ENCODE assay signal across 36 cellular contexts in the genomic region with DNA sequence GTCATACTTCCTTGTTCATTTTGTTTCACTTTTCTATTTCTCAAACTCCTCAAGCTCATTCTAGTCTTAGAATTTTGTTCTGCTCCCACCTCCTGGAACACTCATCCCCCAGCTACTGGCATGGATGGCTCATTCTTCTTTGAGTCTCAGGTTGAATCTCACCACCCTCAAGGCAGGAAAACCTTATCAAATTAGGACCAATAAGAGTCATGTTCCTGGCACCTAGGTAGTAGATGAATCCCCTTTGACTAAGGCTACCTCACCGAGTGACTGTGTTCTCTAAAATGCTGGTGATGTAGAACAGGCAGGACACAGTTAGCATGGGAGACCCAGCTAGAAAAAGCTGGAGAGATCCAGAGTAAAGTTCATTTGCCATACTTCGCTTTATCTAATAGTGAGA.
"Had no signal": no experiment of that assay in that cellular context is flagged by ENCODE, and none has a peak within 500 bp of the region (broad histone marks: within the 10 kb centered on the region; RNA-seq: fewer than 3 reads in every experiment).

No MANE protein-coding gene starts in this region.

- H3K27me3 ChIP-seq: body of pancreas, cardiac muscle cell had no signal

- H3K27ac Mint-ChIP-seq: activated CD4-positive, alpha-beta memory T cell treated with anti-CD3 and anti-CD28 coated beads, Interleukin-2, amount 10 ng/mL, durations not matched to agents 7 days and 5 days; activated CD4-positive, alpha-beta T cell treated with anti-CD3 and anti-CD28 coated beads for 36 hours; activated CD4-positive, alpha-beta T cell treated with anti-CD3 and anti-CD28 coated beads, Interleukin-2, amount 10 ng/mL, durations not matched to agents 7 days and 5 days; activated CD8-positive, alpha-beta memory T cell treated with anti-CD3 and anti-CD28 coated beads, Interleukin-2, amount 10 ng/mL, durations not matched to agents 7 days and 5 days; activated CD8-positive, alpha-beta T cell treated with anti-CD3 and anti-CD28 coated beads, Interleukin-2, amount 10 ng/mL, durations not matched to agents 7 days and 5 days; activated naive CD4-positive, alpha-beta T cell treated with anti-CD3 and anti-CD28 coated beads, Interleukin-2, amount 10 ng/mL, durations not matched to agents 7 days and 5 days; activated naive CD4-positive, alpha-beta T cell treated with anti-CD3 and anti-CD28 coated beads, Interleukin-2, amount 50 U/mL, for 24 hours; activated naive CD8-positive, alpha-beta T cell; activated naive CD8-positive, alpha-beta T cell treated with anti-CD3 and anti-CD28 coated beads, Interleukin-2, amount 10 ng/mL, durations not matched to agents 7 days and 5 days; activated naive CD8-positive, alpha-beta T cell treated with anti-CD3 and anti-CD28 coated beads, Interleukin-2, amount 50 U/mL, for 24 hours; activated T-cell treated with anti-CD3 and anti-CD28 coated beads, Interleukin-2, amount 50 U/mL, for 24 hours; activated T-helper 2 cell treated with anti-CD3 and anti-CD28 coated beads, Interferon-gamma antibody, Interleukin-2, Interleukin-4, amounts not matched to agents 10 μg/mL and 5 μg/mL and 100 μg/mL, durations not matched to agents 14 hours and 24 hours and 36 hours; T-helper 1 cell treated with Interleukin-12 subunit alpha and Interleukin-12 subunit beta and Interleukin-4 antibody, amounts not matched to agents 30 μg/mL and 1 μg/mL, for 36 hours; T-helper 2 cell treated with Interferon-gamma antibody and Interleukin-4, amounts not matched to agents 5 μg/mL and 100 μg/mL, for 36 hours; WTC11 had no signal

- H3K4me3 Mint-ChIP-seq: activated CD4-positive, alpha-beta memory T cell treated with anti-CD3 and anti-CD28 coated beads, Interleukin-2, amount 10 ng/mL, durations not matched to agents 7 days and 5 days; activated CD4-positive, alpha-beta T cell treated with anti-CD3 and anti-CD28 coated beads for 36 hours; activated CD4-positive, alpha-beta T cell treated with anti-CD3 and anti-CD28 coated beads, Interleukin-2, amount 10 ng/mL, durations not matched to agents 7 days and 5 days; activated CD8-positive, alpha-beta memory T cell treated with anti-CD3 and anti-CD28 coated beads, Interleukin-2, amount 10 ng/mL, durations not matched to agents 7 days and 5 days; activated CD8-positive, alpha-beta T cell treated with anti-CD3 and anti-CD28 coated beads, Interleukin-2, amount 10 ng/mL, durations not matched to agents 7 days and 5 days; activated naive CD4-positive, alpha-beta T cell treated with anti-CD3 and anti-CD28 coated beads, Interleukin-2, amount 10 ng/mL, durations not matched to agents 7 days and 5 days; activated naive CD4-positive, alpha-beta T cell treated with anti-CD3 and anti-CD28 coated beads, Interleukin-2, amount 50 U/mL, for 24 hours; activated naive CD8-positive, alpha-beta T cell; activated naive CD8-positive, alpha-beta T cell treated with anti-CD3 and anti-CD28 coated beads, Interleukin-2, amount 10 ng/mL, durations not matched to agents 7 days and 5 days; activated naive CD8-positive, alpha-beta T cell treated with anti-CD3 and anti-CD28 coated beads, Interleukin-2, amount 50 U/mL, for 24 hours; activated T-cell treated with anti-CD3 and anti-CD28 coated beads, Interleukin-2, amount 50 U/mL, for 24 hours; central memory CD8-positive, alpha-beta T cell; T-helper 1 cell treated with Interleukin-12 subunit alpha and Interleukin-12 subunit beta and Interleukin-4 antibody, amounts not matched to agents 30 μg/mL and 1 μg/mL, for 36 hours; T-helper 2 cell treated with Interferon-gamma antibody and Interleukin-4, amounts not matched to agents 5 μg/mL and 100 μg/mL, for 36 hours; WTC11 had no signal

- H3K36me3 ChIP-seq: cardiac muscle cell, WERI-Rb-1 had no signal

- H3K4me3 ChIP-seq: body of pancreas, cardiac muscle cell had no signal

- H3K27ac ChIP-seq: body of pancreas, cardiac muscle cell, WERI-Rb-1 had no signal

- DNase-seq: activated CD4-positive, alpha-beta memory T cell treated with anti-CD3 and anti-CD28 coated beads, Interleukin-2, amount 10 ng/mL, durations not matched to agents 7 days and 5 days; activated CD4-positive, alpha-beta T cell treated with anti-CD3 and anti-CD28 coated beads for 1 hour; activated CD4-positive, alpha-beta T cell treated with anti-CD3 and anti-CD28 coated beads for 36 hours; activated CD4-positive, alpha-beta T cell treated with anti-CD3 and anti-CD28 coated beads for 48 hours; activated CD4-positive, alpha-beta T cell treated with anti-CD3 and anti-CD28 coated beads, Interleukin-2, amount 10 ng/mL, durations not matched to agents 7 days and 5 days; activated CD4-positive, alpha-beta T cell treated with anti-CD3 and anti-CD28 coated beads, Interleukin-2, amount 50 U/mL, for 48 hours; activated CD4-positive, CD25-positive, alpha-beta regulatory T cell; activated CD8-positive, alpha-beta memory T cell treated with anti-CD3 and anti-CD28 coated beads for 24 hours; activated CD8-positive, alpha-beta memory T cell treated with anti-CD3 and anti-CD28 coated beads, Interleukin-2, amount 10 ng/mL, durations not matched to agents 7 days and 5 days; activated CD8-positive, alpha-beta memory T cell treated with anti-CD3 and anti-CD28 coated beads, Interleukin-2, amount 50 U/mL, for 48 hours; activated CD8-positive, alpha-beta T cell treated with anti-CD3 and anti-CD28 coated beads, Interleukin-2, amount 10 ng/mL, durations not matched to agents 7 days and 5 days; activated effector memory CD4-positive, alpha-beta T cell treated with Interleukin-2 at 50 U/mL for 16 hours; activated gamma-delta T cell; activated naive CD4-positive, alpha-beta T cell treated with anti-CD3 and anti-CD28 coated beads, Interleukin-2, amount 10 ng/mL, durations not matched to agents 7 days and 5 days; activated naive CD4-positive, alpha-beta T cell treated with Interleukin-2 at 50 U/mL for 16 hours; activated naive CD8-positive, alpha-beta T cell treated with anti-CD3 and anti-CD28 coated beads, Interleukin-2, amount 10 ng/mL, durations not matched to agents 7 days and 5 days; activated naive CD8-positive, alpha-beta T cell treated with anti-CD3 and anti-CD28 coated beads, Interleukin-2, amount 50 U/mL, for 24 hours; activated T-cell treated with anti-CD3 and anti-CD28 coated beads, Interleukin-2, amount 50 U/mL, for 24 hours; activated T-cell treated with anti-CD3 and anti-CD28 coated beads, Interleukin-2, amount 50 U/mL, for 48 hours; amygdala; anterior cingulate cortex; body of pancreas; caudate nucleus; cerebellar nuclear complex; T-helper 2 cell; T-helper 9 cell; WERI-Rb-1 had no signal

- H3K27me3 Mint-ChIP-seq: activated CD4-positive, alpha-beta memory T cell treated with anti-CD3 and anti-CD28 coated beads, Interleukin-2, amount 10 ng/mL, durations not matched to agents 7 days and 5 days; activated CD4-positive, alpha-beta T cell treated with anti-CD3 and anti-CD28 coated beads for 36 hours; activated CD4-positive, alpha-beta T cell treated with anti-CD3 and anti-CD28 coated beads, Interleukin-2, amount 10 ng/mL, durations not matched to agents 7 days and 5 days; activated CD8-positive, alpha-beta memory T cell treated with anti-CD3 and anti-CD28 coated beads, Interleukin-2, amount 10 ng/mL, durations not matched to agents 7 days and 5 days; activated naive CD4-positive, alpha-beta T cell treated with anti-CD3 and anti-CD28 coated beads, Interleukin-2, amount 10 ng/mL, durations not matched to agents 7 days and 5 days; activated naive CD4-positive, alpha-beta T cell treated with anti-CD3 and anti-CD28 coated beads, Interleukin-2, amount 50 U/mL, for 24 hours; activated naive CD8-positive, alpha-beta T cell; activated naive CD8-positive, alpha-beta T cell treated with anti-CD3 and anti-CD28 coated beads, Interleukin-2, amount 10 ng/mL, durations not matched to agents 7 days and 5 days; activated naive CD8-positive, alpha-beta T cell treated with anti-CD3 and anti-CD28 coated beads, Interleukin-2, amount 50 U/mL, for 24 hours; activated T-cell treated with anti-CD3 and anti-CD28 coated beads, Interleukin-2, amount 50 U/mL, for 24 hours; central memory CD8-positive, alpha-beta T cell had no signal

- H3K9me3 ChIP-seq: body of pancreas had no signal

- H3K36me3 Mint-ChIP-seq: activated CD8-positive, alpha-beta memory T cell treated with anti-CD3 and anti-CD28 coated beads, Interleukin-2, amount 10 ng/mL, durations not matched to agents 7 days and 5 days; activated naive CD4-positive, alpha-beta T cell treated with anti-CD3 and anti-CD28 coated beads, Interleukin-2, amount 10 ng/mL, durations not matched to agents 7 days and 5 days; activated naive CD4-positive, alpha-beta T cell treated with anti-CD3 and anti-CD28 coated beads, Interleukin-2, amount 50 U/mL, for 24 hours; activated naive CD8-positive, alpha-beta T cell; activated naive CD8-positive, alpha-beta T cell treated with anti-CD3 and anti-CD28 coated beads, Interleukin-2, amount 10 ng/mL, durations not matched to agents 7 days and 5 days had no signal

- H3K4me1 Mint-ChIP-seq: activated CD4-positive, alpha-beta memory T cell treated with anti-CD3 and anti-CD28 coated beads, Interleukin-2, amount 10 ng/mL, durations not matched to agents 7 days and 5 days; activated CD4-positive, alpha-beta T cell treated with anti-CD3 and anti-CD28 coated beads for 36 hours; activated CD4-positive, alpha-beta T cell treated with anti-CD3 and anti-CD28 coated beads, Interleukin-2, amount 10 ng/mL, durations not matched to agents 7 days and 5 days; activated CD8-positive, alpha-beta memory T cell treated with anti-CD3 and anti-CD28 coated beads, Interleukin-2, amount 10 ng/mL, durations not matched to agents 7 days and 5 days; activated naive CD4-positive, alpha-beta T cell treated with anti-CD3 and anti-CD28 coated beads, Interleukin-2, amount 10 ng/mL, durations not matched to agents 7 days and 5 days; activated naive CD4-positive, alpha-beta T cell treated with anti-CD3 and anti-CD28 coated beads, Interleukin-2, amount 50 U/mL, for 24 hours; activated naive CD8-positive, alpha-beta T cell treated with anti-CD3 and anti-CD28 coated beads, Interleukin-2, amount 10 ng/mL, durations not matched to agents 7 days and 5 days; activated naive CD8-positive, alpha-beta T cell treated with anti-CD3 and anti-CD28 coated beads, Interleukin-2, amount 50 U/mL, for 24 hours; central memory CD8-positive, alpha-beta T cell; WTC11 had no signal

- H3K4me1 ChIP-seq: body of pancreas had no signal

- ATAC-seq: activated CD4-positive, alpha-beta T cell treated with anti-CD3 and anti-CD28 coated beads for 36 hours; activated CD4-positive, CD25-positive, alpha-beta regulatory T cell treated with anti-CD3 and anti-CD28 coated beads, Interleukin-2, amount 50 U/mL, for 24 hours; activated CD8-positive, alpha-beta memory T cell treated with anti-CD3 and anti-CD28 coated beads, Interleukin-2, amount 10 ng/mL, durations not matched to agents 7 days and 5 days; activated CD8-positive, alpha-beta T cell treated with anti-CD3 and anti-CD28 coated beads, Interleukin-2, amount 10 ng/mL, durations not matched to agents 7 days and 5 days; activated naive CD8-positive, alpha-beta T cell treated with anti-CD3 and anti-CD28 coated beads, Interleukin-2, amount 50 U/mL, for 24 hours; body of pancreas; WTC11 had no signal
